In the genomic region with DNA sequence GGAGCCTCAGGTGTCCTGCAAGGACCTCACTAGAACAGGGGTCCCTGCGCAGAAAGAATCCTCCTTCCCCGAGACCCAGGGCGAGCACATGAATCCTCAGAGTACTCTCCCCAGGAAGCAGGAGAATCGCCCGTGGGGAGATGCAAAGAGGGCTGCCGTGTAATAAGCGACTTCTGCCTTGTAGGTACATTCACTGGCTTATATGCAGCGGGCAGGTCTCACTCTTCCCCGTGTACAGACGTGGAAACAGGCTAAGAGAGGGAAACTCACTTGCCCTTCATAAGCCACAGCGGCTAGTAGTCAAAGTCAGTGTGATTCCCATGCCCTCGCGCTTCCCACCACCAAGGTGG, we compare ENCODE assay signal across 8 cellular contexts. TPM values are rescaled to one million over a fixed set of nuclear protein-coding genes. Genes with fewer than 3 reads are reported as not detected.
A peak's percentile ranks its signal among the peaks of the same experiment; 100 is the strongest.
DNase-seq lines count a peak whose midpoint lies in the region; ATAC-seq lines count a peak whose summit lies in the region.

No MANE protein-coding gene starts in this region.

- peaks cover 6% of the 10 kb centered on the region for H3K36me3 Mint-ChIP-seq in central memory CD8-positive, alpha-beta T cell (ENCODE audit: insufficient read depth)

- no peak overlapping the region for H3K27ac Mint-ChIP-seq in central memory CD8-positive, alpha-beta T cell (ENCODE audit: low read depth)

- H3K4me3 ChIP-seq in mucosa of stomach (ENCODE audit: low read length) = peak overlapping the region; percentile 61

- peaks cover 36% of the 10 kb centered on the region for H3K36me3 ChIP-seq in KOPT-K1 (ENCODE audit: insufficient read depth, low read length)
- H3K36me3 ChIP-seq in mucosa of stomach (ENCODE audit: control insufficient read depth, insufficient read depth, low read length) = no peaks in the 10 kb centered on the region

- no peak for DNase-seq in central memory CD8-positive, alpha-beta T cell (ENCODE audit: low spot score in 2 of 2)
- DNase-seq in HT-29 (ENCODE audit: low spot score) = no peak
- no peak for DNase-seq in stimulated activated CD4-positive, alpha-beta T cell treated with anti-CD3 and anti-CD28 coated beads, Interleukin-2, amount 100 ng/mL, for 48 hours
- no peak for DNase-seq in activated CD4-positive, alpha-beta T cell treated with anti-CD3 and anti-CD28 coated beads, Interleukin-2, amount 50 U/mL, for 4 hours

- H3K4me3 Mint-ChIP-seq in central memory CD8-positive, alpha-beta T cell = peak overlapping the region; percentile 79

- H3K4me1 ChIP-seq in mucosa of stomach (ENCODE audit: control insufficient read depth, insufficient read depth, low read length) = peaks cover 11% of the 10 kb centered on the region

- H3K9ac ChIP-seq in mucosa of stomach (ENCODE audit: low read length) = no peak overlapping the region

- ATAC-seq in GM19452 (IDR thresholded peaks at IDR 0.05; ENCODE audit: unreplicated experiment) (peak; percentile 7), HG03565 (IDR thresholded peaks at IDR 0.05; ENCODE audit: unreplicated experiment) (no peak)
- ATAC-seq in central memory CD8-positive, alpha-beta T cell (replicated peaks; ENCODE audit: extremely low read depth, poor library complexity, severe bottlenecking) = peak; percentile 20

- H3K27me3 Mint-ChIP-seq in central memory CD8-positive, alpha-beta T cell = no peaks in the 10 kb centered on the region

- H3K27ac ChIP-seq in KOPT-K1 (ENCODE audit: low read depth, low read length, poor library complexity, severe bottlenecking) = peak overlapping the region; percentile 80

- H3K4me1 Mint-ChIP-seq in central memory CD8-positive, alpha-beta T cell = peaks cover 37% of the 10 kb centered on the region

- no peaks in the 10 kb centered on the region for H3K9me3 Mint-ChIP-seq in central memory CD8-positive, alpha-beta T cell

- H3K9me3 ChIP-seq in KOPT-K1 (ENCODE audit: insufficient read depth, low read length, poor library complexity, severe bottlenecking) = no peaks in the 10 kb centered on the region
- H3K9me3 ChIP-seq in mucosa of stomach (ENCODE audit: control insufficient read depth, low read length) = no peaks in the 10 kb centered on the region

- H3K27me3 ChIP-seq in mucosa of stomach (ENCODE audit: control insufficient read depth, insufficient read depth, low read length) = peaks cover 4% of the 10 kb centered on the region

RNA-seq across cellular contexts. Expression of a gene that starts 0.4 kb away (rescaled TPM):
- 66.2 and 77.4 TPM in 2 replicates for total RNA-seq in HT-29 (2014; rRNA removed; shearing (Covaris generic))

RNA-seq across cellular contexts. Expression of a gene that starts 16.7 kb away (rescaled TPM):
- total RNA-seq in HT-29 (2014; rRNA removed; shearing (Covaris generic)) = 6.4 and 8.1 TPM in 2 replicates

RNA-seq across cellular contexts. Expression of a gene that starts 49.7 kb away (rescaled TPM):
- not detected in 2 replicates for total RNA-seq in HT-29 (2014; rRNA removed; shearing (Covaris generic))
